10 cellular contexts compared by ENCODE assay signal in genomic region chr3:139937674-139938279, GRCh38. TPM values are rescaled to one million over a fixed set of nuclear protein-coding genes. Genes with fewer than 3 reads are reported as not detected.
DNase-seq lines count a peak whose midpoint lies in the region; ATAC-seq, FAIRE-seq and TF ChIP-seq lines count a peak whose summit lies in the region.
"Had no signal": no experiment of that assay in that cellular context is flagged by ENCODE, and none has a peak within 500 bp of the region (broad histone marks: within the 10 kb centered on the region; RNA-seq: fewer than 3 reads in every experiment).

No MANE protein-coding gene starts in this region.

- TF ChIP-seq POLR2A in HepG2 (IDR thresholded peaks at IDR 0.05; ENCODE audit: insufficient read depth in 1 of 2, low read depth in 2 of 2, low read length in 2 of 2), result no peak

- FAIRE-seq in bronchial epithelial cell (lab: Jason Lieb, UNC), result no peak
- FAIRE-seq in HepG2 (lab: Jason Lieb, UNC), result no peak

- no TSS peak for BruUV-seq in HepG2 (replicated peaks; lab: Mats Ljungman, UMichigan)

- no peak overlapping the region for H3K9ac ChIP-seq in HepG2 (ENCODE audit: insufficient read depth, low read depth, low read length)

- H3K27me3 ChIP-seq in bronchial epithelial cell (ENCODE audit: control insufficient read depth, insufficient read depth, low read length), result peaks cover 10% of the 10 kb centered on the region
- peaks cover 4 to 26% of the 10 kb centered on the region in 2 experiments for H3K27me3 ChIP-seq in HepG2 (ENCODE audit: control insufficient read depth in 1 of 2, insufficient read depth in 2 of 2, low read length in 2 of 2)

- no peaks in the 10 kb centered on the region for H3K9me3 ChIP-seq in HepG2 (ENCODE audit: low read length)

- no peaks in the 10 kb centered on the region for H3K36me3 Mint-ChIP-seq in CD14-positive monocyte
- no peaks in the 10 kb centered on the region for H3K36me3 Mint-ChIP-seq in activated T-helper 2 cell treated with anti-CD3 and anti-CD28 coated beads, Interferon-gamma antibody, Interleukin-2, Interleukin-4, amounts not matched to agents 10 μg/mL and 5 μg/mL and 100 μg/mL, durations not matched to agents 14 hours and 24 hours and 36 hours (ENCODE audit: low read depth)

- H3K9me3 Mint-ChIP-seq in CD14-positive monocyte, result peaks cover 0 to 16% (median 4%) of the 10 kb centered on the region in 7 donors
- no peaks in the 10 kb centered on the region for H3K9me3 Mint-ChIP-seq in activated T-helper 2 cell treated with anti-CD3 and anti-CD28 coated beads, Interferon-gamma antibody, Interleukin-2, Interleukin-4, amounts not matched to agents 10 μg/mL and 5 μg/mL and 100 μg/mL, durations not matched to agents 14 hours and 24 hours and 36 hours

- TF ChIP-seq EP300 in HepG2 (IDR thresholded peaks at IDR 0.05; ENCODE audit: low read depth in 2 of 2, low read length in 2 of 2) (no peak), HepG2 (CRISPR knock-in tag; IDR thresholded peaks at IDR 0.05; ENCODE audit: borderline replicate concordance) (no peak)

- whole genome bisulfite sequencing in HepG2 (ENCODE audit: low lambda C conversion rate), result 2% methylated on average over 8 of the region's 8 CpGs

- peaks cover 49 to 64% (median 55%) of the 10 kb centered on the region in 3 donors for H3K27me3 Mint-ChIP-seq in CD14-positive monocyte (ENCODE audit: low read depth in 3 of 3)
- peaks cover 43% of the 10 kb centered on the region for H3K27me3 Mint-ChIP-seq in activated T-helper 2 cell treated with anti-CD3 and anti-CD28 coated beads, Interferon-gamma antibody, Interleukin-2, Interleukin-4, amounts not matched to agents 10 μg/mL and 5 μg/mL and 100 μg/mL, durations not matched to agents 14 hours and 24 hours and 36 hours (ENCODE audit: low read depth)

- no peak overlapping the region for H2AFZ ChIP-seq in HepG2 (ENCODE audit: low read length)

- H3K4me3 Mint-ChIP-seq in CD14-positive monocyte, result peak overlapping the region in 1 of 2 donors; percentile 12
- no peak overlapping the region for H3K4me3 Mint-ChIP-seq in activated T-helper 2 cell treated with anti-CD3 and anti-CD28 coated beads, Interferon-gamma antibody, Interleukin-2, Interleukin-4, amounts not matched to agents 10 μg/mL and 5 μg/mL and 100 μg/mL, durations not matched to agents 14 hours and 24 hours and 36 hours (ENCODE audit: low read depth)
- H3K4me3 Mint-ChIP-seq: IgD-negative memory B cell, memory B cell had no signal

- no peaks in the 10 kb centered on the region for H3K36me3 ChIP-seq in bronchial epithelial cell (ENCODE audit: control insufficient read depth, insufficient read depth, low read length)
- no peaks in the 10 kb centered on the region for H3K36me3 ChIP-seq in HepG2 (replicated peaks in 1 of 2; ENCODE audit: control insufficient read depth in 1 of 2, insufficient read depth in 2 of 2, low read length in 2 of 2)

- ATAC-seq in HepG2 (no peak), HG03457 (IDR thresholded peaks at IDR 0.05; ENCODE audit: unreplicated experiment) (no peak), GM19351 (IDR thresholded peaks at IDR 0.05; ENCODE audit: unreplicated experiment) (no peak)

- no peaks in the 10 kb centered on the region for H3K79me2 ChIP-seq in HepG2 (ENCODE audit: insufficient read depth, low read length)

- no peak overlapping the region for H3K27ac Mint-ChIP-seq in CD14-positive monocyte
- no peak overlapping the region for H3K27ac Mint-ChIP-seq in activated T-helper 2 cell treated with anti-CD3 and anti-CD28 coated beads, Interferon-gamma antibody, Interleukin-2, Interleukin-4, amounts not matched to agents 10 μg/mL and 5 μg/mL and 100 μg/mL, durations not matched to agents 14 hours and 24 hours and 36 hours
- H3K27ac Mint-ChIP-seq: IgD-negative memory B cell, memory B cell had no signal

- TF ChIP-seq CTCF in CD14-positive monocyte (IDR thresholded peaks at IDR 0.05) (peak; percentile 47), bronchial epithelial cell (IDR thresholded peaks at IDR 0.05; ENCODE audit: insufficient read depth, low read length, severe bottlenecking) (peak; percentile 58), HepG2 (CRISPR knock-in tag; IDR thresholded peaks at IDR 0.05) (peak; percentile 42)

- in situ Hi-C loops in HepG2 (cut with HindIII; ENCODE audit: extremely low pct_ligation_motif_present, low pct_unique_long_range_greater_than_20kb), result no loop called here

- H4K20me1 ChIP-seq in HepG2 (ENCODE audit: insufficient read depth, low read length), result no peaks in the 10 kb centered on the region

- DNase-seq in CD14-positive monocyte (ENCODE audit: low spot score) (no peak), H4 (ENCODE audit: low spot score) (peak; percentile 39), NCI-H526 (lab: John Stamatoyannopoulos, UW) (peak; percentile 41 to 76), bronchial epithelial cell (ENCODE audit: low read depth) (peak; percentile 51), HepG2 (ENCODE audit: low spot score) (no peak)
- no peak for DNase-seq in activated T-helper 2 cell treated with anti-CD3 and anti-CD28 coated beads, Interferon-gamma antibody, Interleukin-2, Interleukin-4, amounts not matched to agents 10 μg/mL and 5 μg/mL and 100 μg/mL, durations not matched to agents 14 hours and 24 hours and 36 hours (ENCODE audit: low spot score)

- no peak overlapping the region for H3K4me2 ChIP-seq in HepG2 (ENCODE audit: low read depth, low read length)

- no peak overlapping the region for H3K27ac ChIP-seq in HepG2 (ENCODE audit: extremely low read length, insufficient read depth, low read length)

- CTCF ChIA-PET in HepG2 (lab: Yijun Ruan, JAX; ENCODE audit: low intra/inter-chr PET ratio, low total read pairs), result no interaction called here

- peaks cover 16% of the 10 kb centered on the region for H3K4me1 Mint-ChIP-seq in CD14-positive monocyte
- H3K4me1 Mint-ChIP-seq in activated T-helper 2 cell treated with anti-CD3 and anti-CD28 coated beads, Interferon-gamma antibody, Interleukin-2, Interleukin-4, amounts not matched to agents 10 μg/mL and 5 μg/mL and 100 μg/mL, durations not matched to agents 14 hours and 24 hours and 36 hours (ENCODE audit: low read depth), result no peaks in the 10 kb centered on the region

- no peak for TF ChIP-seq RAD21 in HepG2 (CRISPR knock-in tag; IDR thresholded peaks at IDR 0.05)

- intact Hi-C loops in CD14-positive monocyte (cut with micrococcal nuclease), result no loop called here
- intact Hi-C loops in HepG2 (cut with micrococcal nuclease; ENCODE audit: unreplicated experiment), result no loop called here
- intact Hi-C loops in activated T-helper 2 cell treated with anti-CD3 and anti-CD28 coated beads, Interferon-gamma antibody, Interleukin-2, Interleukin-4, amounts not matched to agents 10 μg/mL and 5 μg/mL and 100 μg/mL, durations not matched to agents 14 hours and 24 hours and 36 hours (cut with micrococcal nuclease), result loop anchor here (5.0 kb wide), 1 partner anchor 510 kb away; no protein-coding TSS in a partner anchor

- H3K4me3 ChIP-seq in bronchial epithelial cell (ENCODE audit: low read depth, low read length) (no peak overlapping the region), HepG2 (replicated peaks in 1 of 3; ENCODE audit: insufficient read depth in 1 of 3, low read depth in 2 of 3, low read length in 3 of 3) (no peak overlapping the region)

- POLR2A ChIA-PET in HepG2 (lab: Yijun Ruan, JAX), result interaction anchor here (0.8 kb wide), 1 partner anchor 548 kb away, joined by 3 read pairs; no protein-coding TSS in a partner anchor

- H3K4me1 ChIP-seq in HepG2 (ENCODE audit: insufficient read depth, low read length), result peaks cover 22% of the 10 kb centered on the region

TF ChIP-seq in HepG2, 621 proteins besides CTCF, POLR2A, EP300 and RAD21 (continues in another document):
- TF ChIP-seq ZNF362 (CRISPR knock-in tag; IDR thresholded peaks at IDR 0.05; ENCODE audit: borderline replicate concordance) (peak; percentile 45; the same call in 1 of the 2 replicates), STAG1 (CRISPR knock-in tag; IDR thresholded peaks at IDR 0.05) (peak; percentile 42), HOXA9 (CRISPR knock-in tag; IDR thresholded peaks at IDR 0.05; ENCODE audit: borderline replicate concordance) (no peak)

RNA-seq across cellular contexts. Expression of gene CLSTN2, which starts 2.8 kb away (rescaled TPM):
- polyA plus RNA-seq in CD14-positive monocyte, result not detected
- 3.9 and 4.1 TPM in 2 replicates for total RNA-seq in H4 (2014; rRNA removed; shearing (Covaris generic))
- under 0.01 and 0.26 TPM in 2 replicates for total RNA-seq in bronchial epithelial cell
- total RNA-seq in HepG2 (2016; rRNA removed; fragmentation: Illumina TruSeq; extraction: Trizol), result not detected in 2 replicates
- not detected in 2 replicates for total RNA-seq in HepG2 (2016; cell fraction: cytosol; rRNA removed; fragmentation: Illumina TruSeq; extraction: Trizol; ENCODE audit: low read depth)
- total RNA-seq in HepG2 (2016; cell fraction: insoluble cytoplasmic fraction; rRNA removed; fragmentation: Illumina TruSeq; extraction: Trizol), result not detected in 2 replicates
- not detected in 2 replicates for total RNA-seq in HepG2 (2016; cell fraction: membrane; rRNA removed; fragmentation: Illumina TruSeq; extraction: Trizol)
- total RNA-seq in HepG2 (2016; cell fraction: nucleus; rRNA removed; fragmentation: Illumina TruSeq; extraction: Trizol), result not detected in 2 replicates
- polyA plus RNA-seq in HepG2 (2011; rRNA removed), result not detected in 2 replicates
- not detected in 2 replicates for polyA plus RNA-seq in HepG2 (2011; cell fraction: cytosol; rRNA removed)
- not detected in 2 replicates for polyA plus RNA-seq in HepG2 (2011; cell fraction: nucleus; rRNA removed)
- polyA plus RNA-seq in HepG2 (2012), result 0.01 TPM in 1 of 2 replicates, not detected in the other
- polyA plus RNA-seq in HepG2 (2016; cell fraction: cytosol; fragmentation: Illumina TruSeq; extraction: Trizol; ENCODE audit: low read depth), result not detected in 2 replicates
- not detected in 2 replicates for polyA plus RNA-seq in HepG2 (2016; cell fraction: insoluble cytoplasmic fraction; fragmentation: Illumina TruSeq; extraction: Trizol; ENCODE audit: low read depth)
- polyA plus RNA-seq in HepG2 (2016; cell fraction: membrane; fragmentation: Illumina TruSeq; extraction: Trizol; ENCODE audit: low read depth), result not detected in 2 replicates
- polyA plus RNA-seq in HepG2 (2016; cell fraction: nucleus; fragmentation: Illumina TruSeq; extraction: Trizol; ENCODE audit: insufficient read depth, low read depth), result not detected in 2 replicates
- not detected in 2 replicates for polyA minus RNA-seq in HepG2 (2011; rRNA and poly(A)+ RNA removed; ENCODE audit: low replicate concordance)
- not detected in 2 replicates for polyA minus RNA-seq in HepG2 (2011; cell fraction: cytosol; rRNA and poly(A)+ RNA removed)
- polyA minus RNA-seq in HepG2 (2011; cell fraction: nucleus; rRNA and poly(A)+ RNA removed), result not detected in 2 replicates
- not detected in 2 replicates for total RNA-seq in activated T-helper 2 cell treated with anti-CD3 and anti-CD28 coated beads, Interferon-gamma antibody, Interleukin-2, Interleukin-4, amounts not matched to agents 10 μg/mL and 5 μg/mL and 100 μg/mL, durations not matched to agents 14 hours and 24 hours and 36 hours
- polyA plus RNA-seq: IgD-negative memory B cell had no signal

Comparison
In these comparisons a context has a peak if more than half of its experiments do, and no peak if none do; other contexts are left out.
1. DNase-seq: peak in H4 (single experiment), NCI-H526 (2 of 2) and bronchial epithelial cell (single experiment); none in CD14-positive monocyte (single experiment), HepG2 (single experiment) and activated T-helper 2 cell treated with anti-CD3 and anti-CD28 coated beads, Interferon-gamma antibody, Interleukin-2, Interleukin-4, amounts not matched to agents 10 μg/mL and 5 μg/mL and 100 μg/mL, durations not matched to agents 14 hours and 24 hours and 36 hours (single experiment).
2. Peak in every context shown above with its lines, with median percentiles within 50 percentile points of each other: CTCF ChIP-seq.